In the genomic region with DNA sequence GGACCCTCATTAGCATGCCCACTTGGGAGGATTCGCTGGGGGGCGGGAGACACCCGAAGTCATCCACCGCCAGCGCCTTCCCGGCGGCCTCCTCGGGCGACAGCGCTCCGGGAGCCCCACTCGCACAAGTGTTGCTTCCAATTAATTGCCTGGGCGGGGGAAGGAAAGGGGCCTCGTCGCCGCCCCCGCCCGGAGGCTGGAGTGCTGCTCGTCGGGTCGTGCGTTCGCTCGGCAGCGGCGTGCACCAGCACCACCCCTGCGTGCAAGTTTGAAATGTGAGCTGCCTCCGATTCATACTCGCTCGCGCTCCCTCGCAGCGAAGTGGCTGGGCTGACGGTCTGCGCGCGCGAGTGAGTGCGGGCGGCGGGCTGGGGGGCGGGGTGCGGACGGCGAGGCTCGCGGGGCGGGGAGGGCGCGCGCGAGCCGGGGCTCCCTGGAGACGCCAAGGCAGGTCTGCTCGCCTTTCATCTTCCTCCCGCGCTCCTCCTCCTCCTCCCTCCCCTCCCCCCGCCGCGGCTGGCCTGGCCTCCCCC, we compare ENCODE assay signal across 9 cellular contexts.
DNase-seq lines count a peak whose midpoint lies in the region; ATAC-seq lines count a peak whose summit lies in the region.
"Had no signal": no experiment of that assay in that cellular context is flagged by ENCODE, and none has a peak within 500 bp of the region (broad histone marks: within the 10 kb centered on the region; RNA-seq: fewer than 3 reads in every experiment).

No MANE protein-coding gene starts in this region.

- H3K27me3 Mint-ChIP-seq in memory B cell: no peaks in the 10 kb centered on the region

- no peaks in the 10 kb centered on the region for H3K9me3 ChIP-seq in effector memory CD4-positive, alpha-beta T cell (ENCODE audit: control insufficient read depth, low read length)

- ATAC-seq in memory B cell (ENCODE audit: low read depth): peak; percentile 61
- ATAC-seq in left lobe of liver: no peak

- H3K36me3 ChIP-seq in H7 (replicated peaks; ENCODE audit: control insufficient read depth, insufficient read depth, low read length): no peaks in the 10 kb centered on the region
- no peaks in the 10 kb centered on the region for H3K36me3 ChIP-seq in effector memory CD4-positive, alpha-beta T cell (ENCODE audit: control insufficient read depth, insufficient read depth, low read length)

- no peaks in the 10 kb centered on the region for H3K36me3 Mint-ChIP-seq in memory B cell

- peak overlapping the region; percentile 97 for H3K27ac Mint-ChIP-seq in memory B cell

- DNase-seq in ELR (ENCODE audit: low read depth) (peak; percentile 86), H7 (peak; percentile 91), NCI-H2029 (lab: John Stamatoyannopoulos, UW) (peak; percentile 45), memory B cell (ENCODE audit: low spot score in 2 of 2) (peak; percentile 62 to 68), left lobe of liver (ENCODE audit: low spot score) (no peak)
- peak; percentile 65 to 70 for DNase-seq in activated CD4-positive, alpha-beta T cell treated with anti-CD3 and anti-CD28 coated beads, Interleukin-2, amount 50 U/mL, for 48 hours
- peak in 2 of 3 donors; percentile 14 to 39 for DNase-seq in effector memory CD4-positive, alpha-beta T cell
- peak; percentile 51 to 56 for DNase-seq in stimulated activated CD8-positive, alpha-beta memory T cell treated with anti-CD3 and anti-CD28 coated beads, Interleukin-2, amount 100 ng/mL, for 48 hours (ENCODE audit: low read depth in 2 of 2)

- peaks cover 34% of the 10 kb centered on the region for H3K4me1 ChIP-seq in effector memory CD4-positive, alpha-beta T cell (ENCODE audit: control insufficient read depth, insufficient read depth, low read length, poor library complexity, severe bottlenecking)

- peak overlapping the region; percentile 67 for H3K4me3 ChIP-seq in H7 (ENCODE audit: insufficient read depth, low read depth, low read length)
- peak overlapping the region; percentile 62 for H3K4me3 ChIP-seq in effector memory CD4-positive, alpha-beta T cell (ENCODE audit: insufficient read depth, low read depth, low read length, poor library complexity, severe bottlenecking)

- H3K4me1 Mint-ChIP-seq in memory B cell: peaks cover 44% of the 10 kb centered on the region

- peak overlapping the region; percentile 89 for H3K4me3 Mint-ChIP-seq in memory B cell

- H3K9me3 Mint-ChIP-seq in memory B cell: no peaks in the 10 kb centered on the region

- peaks cover 44% of the 10 kb centered on the region for H3K27me3 ChIP-seq in H7 (ENCODE audit: control insufficient read depth, insufficient read depth, low read length)
- no peaks in the 10 kb centered on the region for H3K27me3 ChIP-seq in effector memory CD4-positive, alpha-beta T cell (replicated peaks; ENCODE audit: control insufficient read depth, insufficient read depth, low read length, poor library complexity, severe bottlenecking)

- peak overlapping the region; percentile 25 for H3K27ac ChIP-seq in effector memory CD4-positive, alpha-beta T cell (ENCODE audit: insufficient read depth, low read length, poor library complexity, severe bottlenecking)
- H3K27ac ChIP-seq: VCaP had no signal
